1 cellular context compared by ENCODE assay signal in genomic region chr1:226551299-226551698, GRCh38.
TF ChIP-seq lines count a peak whose summit lies in the region.

No MANE protein-coding gene starts in this region.

TF ChIP-seq in HEK293, 187 proteins besides CTCF, POLR2A, EP300 and RAD21 (continued from another document and continues in another):
- TF ChIP-seq ZBTB49 (tag by site-specific recombination; IDR thresholded peaks at IDR 0.05; ENCODE audit: low read depth) (no peak), ZNF449 (tag by site-specific recombination; IDR thresholded peaks at IDR 0.05) (no peak), ZBTB8A (tag by site-specific recombination; IDR thresholded peaks at IDR 0.05) (no peak), REPIN1 (tag by site-specific recombination; IDR thresholded peaks at IDR 0.05; ENCODE audit: low read depth) (no peak), YY1 (tag by site-specific recombination; IDR thresholded peaks at IDR 0.05) (peak; percentile 9; the same call in 1 of the 2 replicates), PRDM1 (tag by site-specific recombination; IDR thresholded peaks at IDR 0.05) (no peak), ZNF341 (tag by site-specific recombination; IDR thresholded peaks at IDR 0.05; ENCODE audit: low read depth) (peak; percentile 27; the same call in 1 of the 2 replicates), ZNF473 (tag by site-specific recombination; IDR thresholded peaks at IDR 0.05) (no peak), SCRT2 (tag by site-specific recombination; IDR thresholded peaks at IDR 0.05) (peak; percentile 98), ZNF792 (tag by site-specific recombination; IDR thresholded peaks at IDR 0.05) (no peak), HOXA7 (CRISPR knock-in tag; IDR thresholded peaks at IDR 0.05; ENCODE audit: borderline replicate concordance) (no peak), ZNF10 (tag by site-specific recombination; IDR thresholded peaks at IDR 0.05) (no peak), TCF7L2 (IDR thresholded peaks at IDR 0.05; ENCODE audit: borderline replicate concordance, low read depth, low read length) (no peak), ZSCAN16 (tag by site-specific recombination; IDR thresholded peaks at IDR 0.05) (no peak), ZBTB6 (tag by site-specific recombination; IDR thresholded peaks at IDR 0.05) (no peak), ZNF639 (tag by site-specific recombination; IDR thresholded peaks at IDR 0.05) (no peak), ZNF677 (tag by site-specific recombination; IDR thresholded peaks at IDR 0.05) (no peak), ZNF623 (tag by site-specific recombination; IDR thresholded peaks at IDR 0.05) (no peak), GFI1B (tag by site-specific recombination; IDR thresholded peaks at IDR 0.05) (no peak), PRDM2 (tag by site-specific recombination; IDR thresholded peaks at IDR 0.05; ENCODE audit: borderline replicate concordance) (no peak), ZNF133 (tag by site-specific recombination; IDR thresholded peaks at IDR 0.05) (no peak), ZNF560 (tag by site-specific recombination; IDR thresholded peaks at IDR 0.05; ENCODE audit: borderline replicate concordance) (no peak), ZXDB (tag by site-specific recombination; IDR thresholded peaks at IDR 0.05) (no peak), ZNF155 (tag by site-specific recombination; IDR thresholded peaks at IDR 0.05) (no peak), BCL11A (tag by site-specific recombination; IDR thresholded peaks at IDR 0.05; ENCODE audit: low read depth) (0 out of 2 replicates have a peak, but pooled peaks have one; percentile 12), ZNF24 (tag by site-specific recombination; IDR thresholded peaks at IDR 0.05) (peak; percentile 65; the same call in 1 of the 2 replicates), ZFP69B (tag by site-specific recombination; IDR thresholded peaks at IDR 0.05) (peak; percentile 83), HOXC10 (CRISPR knock-in tag; IDR thresholded peaks at IDR 0.05) (no peak), ZNF248 (tag by site-specific recombination; IDR thresholded peaks at IDR 0.05) (no peak), ZNF302 (tag by site-specific recombination; IDR thresholded peaks at IDR 0.05; ENCODE audit: low read depth) (no peak), FEZF1 (tag by site-specific recombination; IDR thresholded peaks at IDR 0.05) (peak; percentile 82), ZNF521 (tag by site-specific recombination; IDR thresholded peaks at IDR 0.05) (no peak), ZFP41 (tag by site-specific recombination; IDR thresholded peaks at IDR 0.05; ENCODE audit: borderline replicate concordance) (no peak), ZNF610 (tag by site-specific recombination; IDR thresholded peaks at IDR 0.05; ENCODE audit: borderline replicate concordance) (no peak; the same call in 1 of the 2 replicates), GLIS2 (tag by site-specific recombination; IDR thresholded peaks at IDR 0.05) (peak; percentile 70), ZNF132 (tag by site-specific recombination; IDR thresholded peaks at IDR 0.05; ENCODE audit: borderline replicate concordance) (no peak), ZNF776 (tag by site-specific recombination; IDR thresholded peaks at IDR 0.05; ENCODE audit: borderline replicate concordance) (no peak), ZNF785 (tag by site-specific recombination; IDR thresholded peaks at IDR 0.05) (no peak), SALL2 (tag by site-specific recombination; IDR thresholded peaks at IDR 0.05; ENCODE audit: borderline replicate concordance) (no peak), ZNF26 (tag by site-specific recombination; IDR thresholded peaks at IDR 0.05) (no peak), ZNF366 (tag by site-specific recombination; conservative IDR thresholded peaks at IDR 0.05) (0 out of 2 replicates have a peak, but pooled peaks have one; percentile 11)
- TF ChIP-seq, protein P1, sequence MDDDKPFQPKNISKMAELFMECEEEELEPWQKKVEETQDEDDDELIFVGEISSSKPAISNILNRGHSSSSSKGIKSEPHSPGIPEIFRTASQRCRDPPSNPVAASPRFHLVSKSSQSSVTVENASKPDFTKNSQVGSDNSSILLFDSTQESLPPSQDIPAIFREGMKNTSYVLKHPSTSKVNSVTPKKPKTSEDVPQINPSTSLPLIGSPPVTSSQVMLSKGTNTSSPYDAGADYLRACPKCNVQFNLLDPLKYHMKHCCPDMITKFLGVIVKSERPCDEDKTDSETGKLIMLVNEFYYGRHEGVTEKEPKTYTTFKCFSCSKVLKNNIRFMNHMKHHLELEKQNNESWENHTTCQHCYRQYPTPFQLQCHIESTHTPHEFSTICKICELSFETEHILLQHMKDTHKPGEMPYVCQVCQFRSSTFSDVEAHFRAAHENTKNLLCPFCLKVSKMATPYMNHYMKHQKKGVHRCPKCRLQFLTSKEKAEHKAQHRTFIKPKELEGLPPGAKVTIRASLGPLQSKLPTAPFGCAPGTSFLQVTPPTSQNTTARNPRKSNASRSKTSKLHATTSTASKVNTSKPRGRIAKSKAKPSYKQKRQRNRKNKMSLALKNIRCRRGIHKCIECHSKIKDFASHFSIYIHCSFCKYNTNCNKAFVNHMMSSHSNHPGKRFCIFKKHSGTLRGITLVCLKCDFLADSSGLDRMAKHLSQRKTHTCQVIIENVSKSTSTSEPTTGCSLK (tag by site-specific recombination; IDR thresholded peaks at IDR 0.05): no peak
- TF ChIP-seq, protein P2, sequence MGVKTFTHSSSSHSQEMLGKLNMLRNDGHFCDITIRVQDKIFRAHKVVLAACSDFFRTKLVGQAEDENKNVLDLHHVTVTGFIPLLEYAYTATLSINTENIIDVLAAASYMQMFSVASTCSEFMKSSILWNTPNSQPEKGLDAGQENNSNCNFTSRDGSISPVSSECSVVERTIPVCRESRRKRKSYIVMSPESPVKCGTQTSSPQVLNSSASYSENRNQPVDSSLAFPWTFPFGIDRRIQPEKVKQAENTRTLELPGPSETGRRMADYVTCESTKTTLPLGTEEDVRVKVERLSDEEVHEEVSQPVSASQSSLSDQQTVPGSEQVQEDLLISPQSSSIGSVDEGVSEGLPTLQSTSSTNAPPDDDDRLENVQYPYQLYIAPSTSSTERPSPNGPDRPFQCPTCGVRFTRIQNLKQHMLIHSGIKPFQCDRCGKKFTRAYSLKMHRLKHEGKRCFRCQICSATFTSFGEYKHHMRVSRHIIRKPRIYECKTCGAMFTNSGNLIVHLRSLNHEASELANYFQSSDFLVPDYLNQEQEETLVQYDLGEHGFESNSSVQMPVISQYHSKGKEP (tag by site-specific recombination; IDR thresholded peaks at IDR 0.05): peak; percentile 71; the same call in 1 of the 2 replicates
- TF ChIP-seq, protein P3, sequence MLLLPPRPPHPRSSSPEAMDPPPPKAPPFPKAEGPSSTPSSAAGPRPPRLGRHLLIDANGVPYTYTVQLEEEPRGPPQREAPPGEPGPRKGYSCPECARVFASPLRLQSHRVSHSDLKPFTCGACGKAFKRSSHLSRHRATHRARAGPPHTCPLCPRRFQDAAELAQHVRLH (tag by site-specific recombination; IDR thresholded peaks at IDR 0.05): no peak
